Comparison of ENCODE assay signal across 17 cellular contexts in the genomic region with DNA sequence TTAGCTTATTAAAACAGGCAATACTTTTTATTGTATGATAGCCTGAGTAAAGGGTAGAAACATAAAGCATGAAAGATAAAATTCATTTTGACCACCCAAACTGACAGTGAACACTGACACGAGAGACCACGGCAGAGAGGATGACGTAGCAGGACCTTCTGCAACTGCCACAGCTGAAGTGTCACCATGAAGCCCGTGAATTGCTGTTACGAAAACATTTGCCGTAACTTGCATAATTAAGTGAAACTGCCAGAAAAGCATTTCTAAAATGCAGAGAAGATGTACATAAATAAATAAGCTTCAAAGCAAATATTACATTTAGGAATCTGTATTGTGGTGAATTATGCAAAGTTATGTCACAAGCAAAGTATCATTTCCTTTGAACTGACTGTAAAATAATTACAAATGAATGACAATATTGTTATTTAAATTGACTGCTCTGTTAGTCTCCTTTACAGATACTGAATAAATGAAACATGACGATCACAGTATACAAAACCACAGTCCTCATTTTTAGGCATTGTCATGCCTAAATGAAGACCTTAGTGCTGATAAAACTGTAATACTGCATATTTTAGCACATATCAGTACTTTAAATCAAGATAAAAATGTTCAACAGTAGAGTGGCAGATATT. TPM values are rescaled to one million over a fixed set of nuclear protein-coding genes. Genes with fewer than 3 reads are reported as not detected.
DNase-seq lines count a peak whose midpoint lies in the region; TF ChIP-seq lines count a peak whose summit lies in the region.
"Had no signal": no experiment of that assay in that cellular context is flagged by ENCODE, and none has a peak within 500 bp of the region (broad histone marks: within the 10 kb centered on the region; RNA-seq: fewer than 3 reads in every experiment).

No MANE protein-coding gene starts in this region.

- H3K36me3 Mint-ChIP-seq in Caco-2 (ENCODE audit: insufficient read depth, unreplicated experiment), result no peaks in the 10 kb centered on the region
- H3K36me3 Mint-ChIP-seq: CD4-positive, CD25-positive, alpha-beta regulatory T cell; CD8-positive, alpha-beta memory T cell had no signal

- no peaks in the 10 kb centered on the region for H3K27me3 ChIP-seq in HAP-1 (ENCODE audit: low read depth)
- H3K27me3 ChIP-seq in OCI-LY3 (ENCODE audit: low read depth, low read length), result no peaks in the 10 kb centered on the region
- peaks cover 4% of the 10 kb centered on the region for H3K27me3 ChIP-seq in iPS-18a (ENCODE audit: control insufficient read depth, insufficient read depth, low read length)
- H3K27me3 ChIP-seq in Caco-2 (replicated peaks; ENCODE audit: control insufficient read depth, insufficient read depth, low read length), result no peaks in the 10 kb centered on the region
- H3K27me3 ChIP-seq in osteoblast (ENCODE audit: insufficient read depth, low read length), result no peaks in the 10 kb centered on the region
- H3K27me3 ChIP-seq: BE2C had no signal

- peaks cover 7% of the 10 kb centered on the region for H3K4me1 ChIP-seq in HAP-1
- H3K4me1 ChIP-seq in OCI-LY3 (ENCODE audit: low read length), result peaks cover 23% of the 10 kb centered on the region
- peaks cover 20% of the 10 kb centered on the region for H3K4me1 ChIP-seq in iPS-18a (ENCODE audit: control insufficient read depth, low read depth, low read length)
- H3K4me1 ChIP-seq in Caco-2, result no peaks in the 10 kb centered on the region
- no peaks in the 10 kb centered on the region for H3K4me1 ChIP-seq in osteoblast (ENCODE audit: insufficient read depth, low read length)
- H3K4me1 ChIP-seq: BE2C had no signal

- H3K4me3 Mint-ChIP-seq in Caco-2 (ENCODE audit: unreplicated experiment), result no peak overlapping the region
- H3K4me3 Mint-ChIP-seq: CD4-positive, CD25-positive, alpha-beta regulatory T cell; CD8-positive, alpha-beta memory T cell had no signal

- CTCF ChIA-PET in Caco-2 (lab: Charles Lee), result no interaction called here

- no peaks in the 10 kb centered on the region for H3K9me3 Mint-ChIP-seq in Caco-2 (ENCODE audit: unreplicated experiment)

- POLR2A ChIA-PET in Caco-2 (lab: Charles Lee), result no interaction called here

- no peaks in the 10 kb centered on the region for H3K79me2 ChIP-seq in OCI-LY3 (ENCODE audit: low read length)
- H3K79me2 ChIP-seq in osteoblast (ENCODE audit: insufficient read depth, low read length), result no peaks in the 10 kb centered on the region

- TF ChIP-seq CTCF in OCI-LY3 (IDR thresholded peaks at IDR 0.05; ENCODE audit: low read depth, low read length) (no peak), Caco-2 (IDR thresholded peaks at IDR 0.05; ENCODE audit: insufficient read depth in 1 of 2, low read depth in 1 of 2, low read length in 1 of 2, severe bottlenecking in 1 of 2, unreplicated experiment in 1 of 2) (no peak), osteoblast (IDR thresholded peaks at IDR 0.05; ENCODE audit: extremely low read depth, low read depth, low read length) (no peak)

- peak overlapping the region; percentile 78 for H3K4me2 ChIP-seq in OCI-LY3 (ENCODE audit: low read length)
- no peak overlapping the region for H3K4me2 ChIP-seq in osteoblast (ENCODE audit: insufficient read depth, low read length)

- 0 out of 2 replicates have a peak overlapping the region, but pooled peaks have one; percentile 6 for H2AFZ ChIP-seq in OCI-LY3 (ENCODE audit: low read depth, low read length)
- no peak overlapping the region for H2AFZ ChIP-seq in osteoblast (ENCODE audit: low read length)
- H2AFZ ChIP-seq: GM23248 had no signal

- H3K27me3 Mint-ChIP-seq in Caco-2 (ENCODE audit: insufficient read depth, unreplicated experiment), result no peaks in the 10 kb centered on the region
- H3K27me3 Mint-ChIP-seq: CD4-positive, CD25-positive, alpha-beta regulatory T cell; CD8-positive, alpha-beta memory T cell had no signal

- H4K20me1 ChIP-seq in OCI-LY3 (ENCODE audit: insufficient read depth, low read length) (no peaks in the 10 kb centered on the region), osteoblast (ENCODE audit: insufficient read depth, low read length) (no peaks in the 10 kb centered on the region)

- H3K36me3 ChIP-seq in HAP-1 (replicated peaks), result no peaks in the 10 kb centered on the region
- no peaks in the 10 kb centered on the region for H3K36me3 ChIP-seq in OCI-LY3 (replicated peaks; ENCODE audit: low read depth, low read length)
- H3K36me3 ChIP-seq in iPS-18a (ENCODE audit: control insufficient read depth, low read depth, low read length), result no peaks in the 10 kb centered on the region
- H3K36me3 ChIP-seq in Caco-2 (ENCODE audit: control insufficient read depth, insufficient read depth, low read length), result no peaks in the 10 kb centered on the region
- no peaks in the 10 kb centered on the region for H3K36me3 ChIP-seq in osteoblast (ENCODE audit: insufficient read depth, low read length)
- H3K36me3 ChIP-seq: BE2C had no signal

- H3K9ac ChIP-seq in OCI-LY3 (ENCODE audit: low read length) (peak overlapping the region; percentile 21), iPS-18a (ENCODE audit: low read length) (no peak overlapping the region)
- H3K9ac ChIP-seq: GM23248 had no signal

- H3K4me3 ChIP-seq in HAP-1, result no peak overlapping the region
- H3K4me3 ChIP-seq in OCI-LY3 (ENCODE audit: low read length), result peak overlapping the region; percentile 65
- peak overlapping the region; percentile 22 for H3K4me3 ChIP-seq in iPS-18a (ENCODE audit: low read length)
- H3K4me3 ChIP-seq in Caco-2 (ENCODE audit: low read depth, low read length), result no peak overlapping the region
- no peak overlapping the region for H3K4me3 ChIP-seq in osteoblast (ENCODE audit: insufficient read depth, low read length)
- H3K4me3 ChIP-seq: GM23248 had no signal

- in situ Hi-C loops in HAP-1 (cut with MboI; ENCODE audit: low sequenced_read_pairs), result no loop called here

- no peak overlapping the region for H3K27ac Mint-ChIP-seq in Caco-2 (ENCODE audit: unreplicated experiment)
- H3K27ac Mint-ChIP-seq: CD4-positive, CD25-positive, alpha-beta regulatory T cell; CD8-positive, alpha-beta memory T cell had no signal

- peak overlapping the region; percentile 63 for H3K27ac ChIP-seq in OCI-LY3 (ENCODE audit: low read length)
- H3K27ac ChIP-seq in iPS-18a (ENCODE audit: low read length), result no peak overlapping the region
- no peak overlapping the region for H3K27ac ChIP-seq in osteoblast (ENCODE audit: low read depth, low read length)
- H3K27ac ChIP-seq: GM23248 had no signal

- no TSS peak for BruUV-seq in Caco-2 (replicated peaks; lab: Mats Ljungman, UMichigan)

- intact Hi-C loops in Caco-2 (cut with micrococcal nuclease; ENCODE audit: unreplicated experiment), result no loop called here

- DNase-seq in HAP-1 (ENCODE audit: low spot score in 2 of 2) (peak; percentile 38 to 92), Caco-2 (no peak), osteoblast (ENCODE audit: insufficient read length, low spot score, missing footprints) (no peak), cortex of kidney (lab: John Stamatoyannopoulos, UW) (no peak)
- DNase-seq: ACHN; BE2C; C1 segment of cervical spinal cord; CD4-positive, CD25-positive, alpha-beta regulatory T cell; CD8-positive, alpha-beta memory T cell; COR-L47; GDM1; GM23248; H7 had no signal

- H3K9me3 ChIP-seq in HAP-1 (no peaks in the 10 kb centered on the region), OCI-LY3 (ENCODE audit: insufficient read depth, low read length) (no peaks in the 10 kb centered on the region), iPS-18a (ENCODE audit: control insufficient read depth, low read depth, low read length) (no peaks in the 10 kb centered on the region), Caco-2 (no peaks in the 10 kb centered on the region), osteoblast (ENCODE audit: low read depth, low read length) (no peaks in the 10 kb centered on the region)
- H3K9me3 ChIP-seq: BE2C had no signal

- H3K4me1 Mint-ChIP-seq in Caco-2 (ENCODE audit: low read depth, unreplicated experiment), result no peaks in the 10 kb centered on the region
- H3K4me1 Mint-ChIP-seq: CD4-positive, CD25-positive, alpha-beta regulatory T cell; CD8-positive, alpha-beta memory T cell had no signal

RNA-seq across cellular contexts. Expression of gene FEZF1, which starts 39.6 kb away (rescaled TPM):
- total RNA-seq in Caco-2 (2022) (not detected in 2 replicates), osteoblast (not detected in 2 replicates)
- total RNA-seq: A172; CD4-positive, CD25-positive, alpha-beta regulatory T cell; CD8-positive, alpha-beta memory T cell; GM23248; HT-29 had no signal

Comparison
In these comparisons a context has a peak if more than half of its experiments do, and no peak if none do; other contexts are left out.
1. DNase-seq: peak in HAP-1 (2 of 2); none in Caco-2 (0 of 2), osteoblast (single experiment) and cortex of kidney (single experiment).
2. H3K4me3 ChIP-seq: peak in OCI-LY3 (single experiment) and iPS-18a (single experiment); none in HAP-1 (single experiment), Caco-2 (single experiment) and osteoblast (single experiment).